ENCODE assay signal across 8 cellular contexts in the genomic region with DNA sequence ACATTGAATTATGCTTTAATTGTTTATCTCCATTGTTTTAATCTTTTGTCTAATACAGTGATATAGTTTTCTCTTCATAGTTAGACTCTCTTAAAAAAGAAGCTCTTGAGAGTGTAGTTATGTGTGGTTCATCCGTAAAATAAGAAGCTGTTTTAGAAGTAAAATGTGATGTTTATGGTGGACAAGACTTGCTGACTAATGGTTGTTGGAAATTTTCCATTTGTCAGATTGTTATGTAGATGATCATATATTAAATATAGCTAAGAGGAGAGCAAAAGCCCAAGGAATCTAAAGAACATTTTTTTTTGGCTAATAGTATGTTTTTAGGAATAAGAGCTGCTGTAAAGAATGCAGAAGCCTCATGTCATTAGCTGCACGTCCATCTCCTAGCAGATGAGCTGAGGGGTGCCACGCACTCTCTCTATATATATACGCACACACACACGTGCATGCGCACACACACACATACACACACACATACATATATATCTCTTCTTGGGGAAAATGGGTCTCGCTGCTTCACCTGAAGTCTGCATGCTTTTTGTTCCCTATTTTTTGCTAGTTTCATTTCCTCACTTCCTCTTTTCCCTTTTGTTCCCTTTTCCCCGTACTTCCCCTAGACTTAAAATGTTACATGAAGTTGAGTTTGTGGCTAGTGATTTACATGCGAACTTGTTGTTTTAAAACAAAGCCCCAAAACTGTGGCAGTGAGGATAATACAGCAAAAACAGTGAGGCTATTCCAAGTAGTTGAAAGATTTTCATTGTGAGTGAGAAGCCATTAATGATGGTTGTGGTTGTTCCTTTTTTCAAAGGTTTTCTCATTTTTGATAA.
DNase-seq lines count a peak whose midpoint lies in the region; ATAC-seq, FAIRE-seq and TF ChIP-seq lines count a peak whose summit lies in the region.

No MANE protein-coding gene starts in this region.

- peak; percentile 91 for TF ChIP-seq POLR2A in GM12892 (IDR thresholded peaks at IDR 0.05; ENCODE audit: low read depth, low read length)

- in situ Hi-C loops in KBM-7 (cut with MboI; ENCODE audit: low pct_unique_long_range_greater_than_20kb, low sequenced_read_pairs), result no loop called here

- ATAC-seq in GM21529 (IDR thresholded peaks at IDR 0.05; ENCODE audit: unreplicated experiment), result peak; percentile 81

- no peak for TF ChIP-seq CTCF in brain (conservative IDR thresholded peaks at IDR 0.05)

- peaks cover 28% of the 10 kb centered on the region for H3K36me3 Mint-ChIP-seq in brain

- H3K27ac Mint-ChIP-seq in brain, result peak overlapping the region in 3 of 5 experiments; percentile 16 to 60 (median 29)

- DNase-seq in GM12892 (ENCODE audit: insufficient read length) (peak; percentile 7), KBM-7 (peak; percentile 99), occipital lobe (lab: John Stamatoyannopoulos, UW) (peak; percentile 10), D341Med (ENCODE audit: low spot score) (no peak), NCI-H2081 treated with DMSO at 0.1 percent for 48 hours (lab: John Stamatoyannopoulos, UW) (no peak), NCI-H510A (lab: John Stamatoyannopoulos, UW) (no peak)

- no peaks in the 10 kb centered on the region for H3K27me3 Mint-ChIP-seq in brain

- peak overlapping the region in 1 of 5 experiments; percentile 35 for H3K4me3 Mint-ChIP-seq in brain

- H3K4me1 Mint-ChIP-seq in brain, result peaks cover 27% of the 10 kb centered on the region

- peaks cover 5 to 14% (median 10%) of the 10 kb centered on the region in 5 experiments for H3K9me3 Mint-ChIP-seq in brain

- FAIRE-seq in GM12892 (lab: Jason Lieb, UNC), result peak; percentile 93

Comparison
In these comparisons a context has a peak if more than half of its experiments do, and no peak if none do; other contexts are left out.
1. DNase-seq: peak in GM12892 (single experiment), KBM-7 (single experiment) and occipital lobe (single experiment); none in D341Med (single experiment), NCI-H2081 treated with DMSO at 0.1 percent for 48 hours (single experiment) and NCI-H510A (single experiment).